In genomic region chr22:25636323-25636722, GRCh38 we compare ENCODE assay signal across 1 cellular context.
TF ChIP-seq lines count a peak whose summit lies in the region.

No MANE protein-coding gene starts in this region.

TF ChIP-seq in HepG2, 621 proteins besides CTCF, POLR2A, EP300 and RAD21 (continued from another document):
- TF ChIP-seq ZNF550 (CRISPR knock-in tag; IDR thresholded peaks at IDR 0.05; ENCODE audit: borderline replicate concordance) = no peak
- TF ChIP-seq NR2F2 (IDR thresholded peaks at IDR 0.05; ENCODE audit: borderline replicate concordance, low read depth) = 0 out of 2 replicates have a peak, but pooled peaks have one; percentile 31
- TF ChIP-seq CREBL2 (CRISPR knock-in tag; IDR thresholded peaks at IDR 0.05; ENCODE audit: borderline replicate concordance) = no peak
- peak; percentile 5 for TF ChIP-seq ZFP36 (IDR thresholded peaks at IDR 0.05; ENCODE audit: borderline replicate concordance, low read depth, low read length, partially characterized antibody)
- TF ChIP-seq HHEX (CRISPR knock-in tag; IDR thresholded peaks at IDR 0.05) = peak; percentile 81
- no peak for TF ChIP-seq PRDM10 (CRISPR knock-in tag; IDR thresholded peaks at IDR 0.05; ENCODE audit: low read depth)
- no peak for TF ChIP-seq ZBTB3 (CRISPR knock-in tag; IDR thresholded peaks at IDR 0.05; ENCODE audit: borderline replicate concordance, low read depth)
- no peak for TF ChIP-seq ISX (CRISPR knock-in tag; conservative IDR thresholded peaks at IDR 0.05)
- peak; percentile 28 for TF ChIP-seq RARA (CRISPR knock-in tag; IDR thresholded peaks at IDR 0.05)
- peak; percentile 48; the same call in 1 of the 2 replicates for TF ChIP-seq ARID5B (CRISPR knock-in tag; IDR thresholded peaks at IDR 0.05)
- peak; percentile 23; the same call in 1 of the 2 replicates for TF ChIP-seq AHDC1 (CRISPR knock-in tag; IDR thresholded peaks at IDR 0.05; ENCODE audit: borderline replicate concordance)
- TF ChIP-seq FOXA3 (CRISPR knock-in tag; IDR thresholded peaks at IDR 0.05) = peak; percentile 34; the same call in 1 of the 2 replicates
- no peak for TF ChIP-seq SOX13 (IDR thresholded peaks at IDR 0.05)
- peak in 1 of 2 experiments; percentile 39; a peak in 1 of 4 replicates for TF ChIP-seq SOX13 (CRISPR knock-in tag; conservative IDR thresholded peaks at IDR 0.05 in 1 of 2, IDR thresholded peaks at IDR 0.05 in 1 of 2)
- peak; percentile 60; the same call in 1 of the 2 replicates for TF ChIP-seq TBX3 (IDR thresholded peaks at IDR 0.05; ENCODE audit: borderline replicate concordance)
- no peak for TF ChIP-seq HES4 (CRISPR knock-in tag; IDR thresholded peaks at IDR 0.05; ENCODE audit: borderline replicate concordance)
- peak; percentile 85 for TF ChIP-seq BCL6 (CRISPR knock-in tag; IDR thresholded peaks at IDR 0.05)
- TF ChIP-seq ZNF609 (CRISPR knock-in tag; IDR thresholded peaks at IDR 0.05; ENCODE audit: borderline replicate concordance) = peak; percentile 89
- peak; percentile 79 for TF ChIP-seq NR2F6 (IDR thresholded peaks at IDR 0.05)
- TF ChIP-seq NR2F6 (CRISPR knock-in tag; IDR thresholded peaks at IDR 0.05) = no peak
TF ChIP-seq in HepG2: peak in this region for 14.
